Comparison of ENCODE assay signal across 3 cellular contexts in genomic region chrX:31443654-31444053, GRCh38.
TF ChIP-seq lines count a peak whose summit lies in the region.

No MANE protein-coding gene starts in this region.

TF ChIP-seq in GM23338, 12 proteins besides CTCF, POLR2A, EP300 and RAD21:
- no peak for TF ChIP-seq REST (IDR thresholded peaks at IDR 0.05; ENCODE audit: unreplicated experiment)
- no peak for TF ChIP-seq STAT1 (IDR thresholded peaks at IDR 0.05; ENCODE audit: unreplicated experiment)
TF ChIP-seq in GM23338: peak in this region for 0.

TF ChIP-seq in IMR-90, 13 proteins besides CTCF, POLR2A, EP300 and RAD21 (continued from another document):
- no peak for TF ChIP-seq CHD1 (IDR thresholded peaks at IDR 0.05; ENCODE audit: low read depth, low read length)
TF ChIP-seq in IMR-90: peak in this region for 1.

TF ChIP-seq in K562, 482 proteins besides CTCF, POLR2A, EP300 and RAD21:
- peak; percentile 29; the same call in 1 of the 2 replicates for TF ChIP-seq C11orf30 (IDR thresholded peaks at IDR 0.05; ENCODE audit: low read depth)
- TF ChIP-seq ZNF316 (IDR thresholded peaks at IDR 0.05) = peak; percentile 57
- no peak for TF ChIP-seq ZNF277 (CRISPR knock-in tag; IDR thresholded peaks at IDR 0.05; ENCODE audit: borderline replicate concordance)
- TF ChIP-seq MAFG (tag; conservative IDR thresholded peaks at IDR 0.05) = peak; percentile 58
- no peak for TF ChIP-seq U2AF2 (optimal IDR thresholded peaks at IDR 0.05; ENCODE audit: low read depth, low read length)
- no peak for TF ChIP-seq SRSF9 (IDR thresholded peaks at IDR 0.05; ENCODE audit: borderline replicate concordance, low read depth, low read length)
- TF ChIP-seq RFX1 (IDR thresholded peaks at IDR 0.05) = no peak
- TF ChIP-seq ZNF431 (CRISPR knock-in tag; IDR thresholded peaks at IDR 0.05) = no peak
- no peak for TF ChIP-seq PTBP1 (IDR thresholded peaks at IDR 0.05; ENCODE audit: low read depth, low read length)
- no peak for TF ChIP-seq THRAP3 (IDR thresholded peaks at IDR 0.05; ENCODE audit: borderline replicate concordance)
- TF ChIP-seq RNF2 (IDR thresholded peaks at IDR 0.05) = no peak
- no peak for TF ChIP-seq CBFA2T2 (conservative IDR thresholded peaks at IDR 0.05)
- no peak for TF ChIP-seq HNRNPUL1 (IDR thresholded peaks at IDR 0.05; ENCODE audit: low read length)
- TF ChIP-seq ZSCAN29 (IDR thresholded peaks at IDR 0.05) = no peak
- TF ChIP-seq MEF2A (IDR thresholded peaks at IDR 0.05; ENCODE audit: control insufficient read depth, low read depth, low read length) = no peak
- TF ChIP-seq SMAD1 (IDR thresholded peaks at IDR 0.05; ENCODE audit: low read depth, low read length, partially characterized antibody) = no peak
- no peak for TF ChIP-seq MNT (conservative IDR thresholded peaks at IDR 0.05)
- TF ChIP-seq LEF1 (IDR thresholded peaks at IDR 0.05) = no peak
- peak; percentile 46; the same call in 1 of the 2 replicates for TF ChIP-seq NFE2 (IDR thresholded peaks at IDR 0.05; ENCODE audit: low read depth)
TF ChIP-seq in K562: peak in this region for 4.
